ENCODE assay signal across 8 cellular contexts in the genomic region with DNA sequence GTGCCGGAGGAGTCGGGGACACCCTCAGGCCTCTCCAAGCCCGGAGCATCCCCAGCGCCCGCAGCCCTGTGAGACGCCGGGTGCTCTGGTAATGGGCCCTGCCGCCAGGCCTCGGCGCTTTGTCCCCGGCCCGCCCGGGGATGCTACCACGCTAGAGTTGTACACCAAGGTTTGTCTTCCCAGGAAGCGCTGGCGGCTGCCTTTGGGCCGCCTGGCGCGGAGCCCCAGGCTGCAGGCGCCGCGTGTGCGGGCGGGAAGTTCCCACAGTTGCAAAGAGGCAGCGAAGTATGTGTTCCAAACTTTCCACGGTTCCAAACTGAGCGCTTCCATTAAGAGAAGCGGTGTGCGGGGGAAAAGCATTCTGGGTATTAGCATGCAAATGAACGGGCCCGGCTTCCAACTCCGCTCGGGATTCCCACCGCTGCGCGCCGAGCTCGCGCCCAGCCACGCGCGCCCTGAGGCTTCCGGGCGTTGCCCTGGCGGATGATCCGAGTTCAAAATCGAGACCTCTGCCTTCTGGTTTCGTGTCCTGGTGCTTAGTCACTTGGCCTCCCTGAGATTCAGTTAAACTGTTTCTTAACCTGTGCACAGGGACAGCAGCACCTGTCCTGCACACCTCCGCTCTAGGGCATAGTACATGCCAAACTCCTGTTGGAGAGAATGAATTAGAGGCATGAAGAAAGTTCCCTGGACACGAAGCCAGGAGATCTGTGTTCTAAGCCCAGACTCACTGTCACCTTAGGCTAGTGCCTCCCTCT. TPM values are rescaled to one million over a fixed set of nuclear protein-coding genes. Genes with fewer than 3 reads are reported as not detected.
A peak's percentile ranks its signal among the peaks of the same experiment; 100 is the strongest.
DNase-seq lines count a peak whose midpoint lies in the region; ATAC-seq and TF ChIP-seq lines count a peak whose summit lies in the region.

No MANE protein-coding gene starts in this region.

- peaks cover 2% of the 10 kb centered on the region; the same call in 1 of the 2 replicates for H3K36me3 ChIP-seq in Caco-2 (ENCODE audit: control insufficient read depth, insufficient read depth, low read length)
- no peaks in the 10 kb centered on the region for H3K36me3 ChIP-seq in PC-9 (ENCODE audit: low read depth)
- H3K36me3 ChIP-seq in esophagus squamous epithelium, result peaks cover 0 to 5% (median 0%) of the 10 kb centered on the region in 3 donors
- peaks cover 2 to 4% of the 10 kb centered on the region in 2 donors for H3K36me3 ChIP-seq in muscle layer of duodenum (ENCODE audit: control insufficient read depth in 1 of 2, insufficient read depth in 2 of 2, low read length in 2 of 2)

- H3K9me3 ChIP-seq in Caco-2 (no peaks in the 10 kb centered on the region), PC-9 (ENCODE audit: insufficient read depth, low read depth) (no peaks in the 10 kb centered on the region), esophagus squamous epithelium (no peaks in the 10 kb centered on the region), muscle layer of duodenum (ENCODE audit: control insufficient read depth in 1 of 2, low read length in 2 of 2) (no peaks in the 10 kb centered on the region)

- H3K36me3 Mint-ChIP-seq in Caco-2 (ENCODE audit: insufficient read depth, unreplicated experiment), result peaks cover 17% of the 10 kb centered on the region

- CTCF ChIA-PET in Caco-2 (lab: Charles Lee) (interaction anchor here (0.6 to 1.2 kb wide), 4 partner anchors 34 to 235 kb away, joined by 3 to 6 read pairs (median 4); a partner anchor contains a TSS), PC-9 (lab: Charles Lee) (no interaction called here)

- DNase-seq in Caco-2 (peak; percentile 63 to 75), HT-29 (ENCODE audit: low spot score) (peak; percentile 61), PC-9 (peak; percentile 54 to 78), activated T-helper 1 cell treated with Interleukin-2 at 50 U/mL for 16 hours (ENCODE audit: low read depth) (peak; percentile 24), esophagus squamous epithelium (lab: John Stamatoyannopoulos, UW) (no peak)
- DNase-seq in stimulated activated naive CD4-positive, alpha-beta T cell (lab: John Stamatoyannopoulos, UW), result peak; percentile 48 to 61 (median 50)

- H2AFZ ChIP-seq in PC-9, result peak overlapping the region; percentile 80

- H3K27me3 Mint-ChIP-seq in Caco-2 (ENCODE audit: insufficient read depth, unreplicated experiment), result no peaks in the 10 kb centered on the region

- no peak for TF ChIP-seq CTCF in Caco-2 (IDR thresholded peaks at IDR 0.05; ENCODE audit: insufficient read depth in 1 of 2, low read depth in 1 of 2, low read length in 1 of 2, severe bottlenecking in 1 of 2, unreplicated experiment in 1 of 2)
- no peak for TF ChIP-seq CTCF in PC-9 (conservative IDR thresholded peaks at IDR 0.05)
- TF ChIP-seq CTCF in esophagus squamous epithelium (IDR thresholded peaks at IDR 0.05), result peak in 1 of 6 experiments; percentile 17

- intact Hi-C loops in Caco-2 (cut with micrococcal nuclease; ENCODE audit: unreplicated experiment) (no loop called here), PC-9 (cut with micrococcal nuclease; ENCODE audit: unreplicated experiment) (loop anchor here (1.0 kb wide), 1 partner anchor 52 kb away; a partner anchor contains a TSS), esophagus squamous epithelium (cut with DNase I) (no loop called here)

- H3K9me2 ChIP-seq in PC-9 (ENCODE audit: insufficient read depth), result no peaks in the 10 kb centered on the region

- H4K20me1 ChIP-seq in PC-9 (ENCODE audit: insufficient read depth), result no peaks in the 10 kb centered on the region

- BruUV-seq in Caco-2 (replicated peaks; lab: Mats Ljungman, UMichigan) (no TSS peak), PC-9 (replicated peaks; lab: Mats Ljungman, UMichigan) (no TSS peak)

- peaks cover 45% of the 10 kb centered on the region for H3F3A ChIP-seq in PC-9 (ENCODE audit: insufficient read depth, low read depth)

- peak overlapping the region; percentile 87 for H3K4me3 Mint-ChIP-seq in Caco-2 (ENCODE audit: unreplicated experiment)

- peak overlapping the region; percentile 86 for H3K4me3 ChIP-seq in Caco-2 (ENCODE audit: low read depth, low read length)
- peak overlapping the region; percentile 70 for H3K4me3 ChIP-seq in PC-9
- peak overlapping the region; percentile 48 to 87 (median 72) for H3K4me3 ChIP-seq in esophagus squamous epithelium
- H3K4me3 ChIP-seq in muscle layer of duodenum (ENCODE audit: low read depth in 1 of 2, low read length in 2 of 2), result peak overlapping the region; percentile 68 to 87

- peaks cover 31% of the 10 kb centered on the region for H3K79me2 ChIP-seq in PC-9 (ENCODE audit: low read depth)

- TF ChIP-seq POLR2A in esophagus squamous epithelium (IDR thresholded peaks at IDR 0.05), result peak in 1 of 4 donors; percentile 24

- 0 to 2% methylated on average over 3 to 9 of the region's 50 CpGs for WGBS in esophagus squamous epithelium, 2 donors

- no peaks in the 10 kb centered on the region for H3K27me3 ChIP-seq in Caco-2 (replicated peaks; ENCODE audit: control insufficient read depth, insufficient read depth, low read length)
- H3K27me3 ChIP-seq in PC-9 (ENCODE audit: insufficient read depth, low read depth), result no peaks in the 10 kb centered on the region
- peaks cover 0 to under 1% (median 0%) of the 10 kb centered on the region in 4 donors for H3K27me3 ChIP-seq in esophagus squamous epithelium
- no peaks in the 10 kb centered on the region for H3K27me3 ChIP-seq in muscle layer of duodenum (ENCODE audit: low read depth, low read length)

- POLR2A ChIA-PET in Caco-2 (lab: Charles Lee), result interaction anchor here (0.6 to 1.5 kb wide), 2 partner anchors 57 to 279 kb away, joined by 9 to 14 read pairs; no protein-coding TSS in a partner anchor
- POLR2A ChIA-PET in PC-9 (lab: Charles Lee; ENCODE audit: unreplicated experiment), result interaction anchor here (0.6 kb wide), 1 partner anchor 54 kb away, joined by 9 read pairs; no protein-coding TSS in a partner anchor

- H3K4me1 ChIP-seq in Caco-2 (peaks cover 29% of the 10 kb centered on the region), PC-9 (replicated peaks; ENCODE audit: insufficient read depth) (peaks cover 38% of the 10 kb centered on the region), esophagus squamous epithelium (peaks cover 34 to 54% (median 42%) of the 10 kb centered on the region in 3 donors), muscle layer of duodenum (ENCODE audit: control insufficient read depth in 1 of 2, insufficient read depth in 2 of 2, low read length in 2 of 2) (peaks cover 17 to 35% of the 10 kb centered on the region in 2 donors)

- H3K27ac ChIP-seq in PC-9, result peak overlapping the region; percentile 67
- peak overlapping the region; percentile 83 to 97 (median 90) for H3K27ac ChIP-seq in esophagus squamous epithelium
- peak overlapping the region; percentile 65 for H3K27ac ChIP-seq in muscle layer of duodenum (ENCODE audit: low read length)

- no peaks in the 10 kb centered on the region for H3K9me3 Mint-ChIP-seq in Caco-2 (ENCODE audit: unreplicated experiment)

- peak overlapping the region; percentile 40 for H3K27ac Mint-ChIP-seq in Caco-2 (ENCODE audit: unreplicated experiment)

- no peak for ATAC-seq in GM21526 (IDR thresholded peaks at IDR 0.05; ENCODE audit: low FRiP score, unreplicated experiment)

- H3K4me1 Mint-ChIP-seq in Caco-2 (ENCODE audit: low read depth, unreplicated experiment), result peaks cover 4% of the 10 kb centered on the region

- peak overlapping the region; percentile 82 for H3K4me2 ChIP-seq in PC-9

RNA-seq across cellular contexts. Expression of a gene that starts 1.3 kb away (rescaled TPM):
- total RNA-seq in Caco-2 (2022) (36.6 and 40.9 TPM in 2 replicates), PC-9 (2021) (27.9 and 28.2 TPM in 2 replicates), esophagus squamous epithelium (10 to 100 TPM in 2 of 4 donors, 1 to 10 TPM in 2; 2.2 to 13.0 (median 7.2) TPM)
- 42.8 and 44.2 TPM in 2 replicates for total RNA-seq in HT-29 (2014; rRNA removed; shearing (Covaris generic))

RNA-seq across cellular contexts. Expression of a gene that starts 52.0 kb away (rescaled TPM):
- total RNA-seq in Caco-2 (2022) (78.3 and 87.6 TPM in 2 replicates), PC-9 (2021) (60.1 and 73.8 TPM in 2 replicates), esophagus squamous epithelium (10 to 100 TPM; 26.5 to 67.3 (median 41.2) TPM)
- total RNA-seq in HT-29 (2014; rRNA removed; shearing (Covaris generic)), result 17.4 and 28.8 TPM in 2 replicates

RNA-seq across cellular contexts. Expression of a gene that starts 55.1 kb away (rescaled TPM):
- 0.68 and 0.72 TPM in 2 replicates for total RNA-seq in Caco-2 (2022)
- 1.6 and 2.3 TPM in 2 replicates for total RNA-seq in HT-29 (2014; rRNA removed; shearing (Covaris generic))
- total RNA-seq in PC-9 (2021), result 15.7 and 17.4 TPM in 2 replicates
- total RNA-seq in esophagus squamous epithelium, result 10 to 100 TPM in 3 of 4 donors, 1 to 10 TPM in 1; 7.0 to 53.0 (median 19.2) TPM
